1 cellular context compared by ENCODE assay signal in the genomic region with DNA sequence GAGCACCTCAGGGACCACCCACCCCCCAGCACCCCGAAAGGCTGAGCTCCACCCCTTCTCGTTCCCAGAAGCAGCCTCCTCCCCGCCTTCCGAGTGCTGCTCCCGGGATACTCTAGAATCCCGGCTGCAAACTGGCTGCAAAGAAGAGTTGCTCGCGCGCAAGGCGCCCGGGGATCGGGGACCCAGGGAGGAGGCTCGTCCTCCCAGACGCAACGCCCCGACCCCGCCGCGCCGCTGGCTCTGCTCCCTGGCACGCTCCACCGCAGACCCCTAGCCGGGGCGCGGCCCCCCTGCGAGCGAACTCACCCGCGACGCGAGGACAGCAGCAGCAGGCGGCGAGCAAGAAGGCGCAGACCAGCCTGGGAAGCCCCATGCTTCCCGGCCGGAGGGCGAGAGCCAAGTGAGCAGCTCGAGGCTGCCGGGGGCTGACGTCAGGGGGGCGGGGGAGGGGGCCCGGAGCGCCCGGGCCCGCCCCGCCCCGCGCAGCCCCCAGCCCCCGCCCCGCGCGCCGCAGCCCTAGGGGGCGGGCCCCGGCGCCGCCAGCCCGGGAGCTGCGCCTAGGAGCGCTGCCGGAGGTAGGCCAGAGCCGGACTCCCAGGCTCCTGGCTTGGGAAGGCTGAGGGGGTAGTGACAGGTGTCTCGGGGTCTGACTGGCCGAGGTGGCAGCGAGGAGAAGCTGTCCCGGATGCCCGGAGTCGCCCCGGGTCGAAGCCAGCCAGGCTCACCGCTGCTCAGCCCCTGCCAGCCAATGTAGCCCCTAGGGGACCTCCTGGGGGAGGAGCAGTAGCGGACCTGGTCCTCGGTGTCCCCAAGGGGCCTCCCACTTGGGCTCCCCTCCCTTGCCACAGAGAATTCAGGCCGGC.
A peak's percentile ranks its signal among the peaks of the same experiment; 100 is the strongest.
TF ChIP-seq lines count a peak whose summit lies in the region.

A gene with protein sequence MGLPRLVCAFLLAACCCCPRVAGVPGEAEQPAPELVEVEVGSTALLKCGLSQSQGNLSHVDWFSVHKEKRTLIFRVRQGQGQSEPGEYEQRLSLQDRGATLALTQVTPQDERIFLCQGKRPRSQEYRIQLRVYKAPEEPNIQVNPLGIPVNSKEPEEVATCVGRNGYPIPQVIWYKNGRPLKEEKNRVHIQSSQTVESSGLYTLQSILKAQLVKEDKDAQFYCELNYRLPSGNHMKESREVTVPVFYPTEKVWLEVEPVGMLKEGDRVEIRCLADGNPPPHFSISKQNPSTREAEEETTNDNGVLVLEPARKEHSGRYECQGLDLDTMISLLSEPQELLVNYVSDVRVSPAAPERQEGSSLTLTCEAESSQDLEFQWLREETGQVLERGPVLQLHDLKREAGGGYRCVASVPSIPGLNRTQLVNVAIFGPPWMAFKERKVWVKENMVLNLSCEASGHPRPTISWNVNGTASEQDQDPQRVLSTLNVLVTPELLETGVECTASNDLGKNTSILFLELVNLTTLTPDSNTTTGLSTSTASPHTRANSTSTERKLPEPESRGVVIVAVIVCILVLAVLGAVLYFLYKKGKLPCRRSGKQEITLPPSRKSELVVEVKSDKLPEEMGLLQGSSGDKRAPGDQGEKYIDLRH (minus strand): TSS at position 402 of the 863 bp plus-strand sequence. CDS start 29 bp downstream, at position 373.

TF ChIP-seq in SK-N-SH, 30 proteins besides CTCF, POLR2A, EP300 and RAD21 (continued from another document):
- TF ChIP-seq, protein P1, sequence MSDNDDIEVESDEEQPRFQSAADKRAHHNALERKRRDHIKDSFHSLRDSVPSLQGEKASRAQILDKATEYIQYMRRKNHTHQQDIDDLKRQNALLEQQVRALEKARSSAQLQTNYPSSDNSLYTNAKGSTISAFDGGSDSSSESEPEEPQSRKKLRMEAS (IDR thresholded peaks at IDR 0.05; ENCODE audit: low read depth), result 0 out of 2 replicates have a peak, but pooled peaks have one; percentile 0
- TF ChIP-seq TAF1 (IDR thresholded peaks at IDR 0.05; ENCODE audit: borderline replicate concordance, low read depth, low read length) (peak; percentile 55; the same call in 1 of the 2 replicates), TCF12 (IDR thresholded peaks at IDR 0.05) (no peak), SIN3A (IDR thresholded peaks at IDR 0.05; ENCODE audit: borderline replicate concordance, low read depth, low read length) (no peak), MEF2A (IDR thresholded peaks at IDR 0.05; ENCODE audit: borderline replicate concordance, low read depth) (no peak)
- TF ChIP-seq, protein P2, sequence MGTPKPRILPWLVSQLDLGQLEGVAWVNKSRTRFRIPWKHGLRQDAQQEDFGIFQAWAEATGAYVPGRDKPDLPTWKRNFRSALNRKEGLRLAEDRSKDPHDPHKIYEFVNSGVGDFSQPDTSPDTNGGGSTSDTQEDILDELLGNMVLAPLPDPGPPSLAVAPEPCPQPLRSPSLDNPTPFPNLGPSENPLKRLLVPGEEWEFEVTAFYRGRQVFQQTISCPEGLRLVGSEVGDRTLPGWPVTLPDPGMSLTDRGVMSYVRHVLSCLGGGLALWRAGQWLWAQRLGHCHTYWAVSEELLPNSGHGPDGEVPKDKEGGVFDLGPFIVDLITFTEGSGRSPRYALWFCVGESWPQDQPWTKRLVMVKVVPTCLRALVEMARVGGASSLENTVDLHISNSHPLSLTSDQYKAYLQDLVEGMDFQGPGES (IDR thresholded peaks at IDR 0.05; ENCODE audit: low read depth, low read length), result no peak
